11 cellular contexts compared by ENCODE assay signal in the genomic region with DNA sequence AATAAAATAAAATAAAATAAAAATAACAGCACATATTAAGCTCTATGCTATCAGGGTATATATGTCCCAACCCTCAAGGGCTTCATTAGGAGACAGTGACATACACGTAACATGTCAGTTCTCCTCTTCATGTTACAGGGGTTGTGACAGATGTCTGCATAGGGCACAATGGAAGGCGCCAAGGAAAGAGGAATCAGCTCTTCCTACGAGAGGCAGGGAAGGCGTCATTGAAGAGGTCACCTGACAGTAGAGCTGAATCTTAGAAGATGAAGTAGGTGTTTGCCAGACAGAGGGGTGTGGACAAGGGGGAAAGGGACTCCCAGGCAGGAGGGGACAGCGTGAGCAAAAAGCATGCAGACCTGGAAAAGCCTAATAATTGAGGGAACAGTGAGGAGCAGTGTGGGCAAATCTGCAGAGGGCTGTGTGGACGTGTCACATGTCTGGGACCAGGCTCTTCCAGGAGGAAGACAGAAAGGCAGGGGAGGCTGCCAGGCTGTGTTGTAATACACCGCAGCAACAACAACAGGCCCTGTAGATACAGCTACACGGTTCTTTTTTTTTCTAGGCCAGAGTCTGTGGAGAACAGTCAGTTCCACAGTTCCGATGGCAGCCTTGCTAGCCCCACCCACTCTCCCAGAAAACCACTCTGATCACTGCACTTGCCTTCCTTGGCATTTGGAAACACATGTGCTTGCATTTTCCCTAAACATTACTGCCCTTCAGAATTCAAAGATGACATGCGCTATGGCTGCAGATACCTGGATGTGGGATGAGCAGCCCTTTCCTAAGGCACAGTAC. TPM values are rescaled to one million over a fixed set of nuclear protein-coding genes. Genes with fewer than 3 reads are reported as not detected.
DNase-seq lines count a peak whose midpoint lies in the region; ATAC-seq and TF ChIP-seq lines count a peak whose summit lies in the region.
"Had no signal": no experiment of that assay in that cellular context is flagged by ENCODE, and none has a peak within 500 bp of the region (broad histone marks: within the 10 kb centered on the region; RNA-seq: fewer than 3 reads in every experiment).

No MANE protein-coding gene starts in this region.

- DNase-seq in AML-193 (lab: John Stamatoyannopoulos, UW) (peak; percentile 91), WTC11 (ENCODE audit: low spot score) (no peak), cardiac septum (ENCODE audit: low spot score) (peak; percentile 85), ovary (peak; percentile 77 to 95 (median 88)), HAP-1 (ENCODE audit: low spot score in 2 of 2) (no peak), LoVo (ENCODE audit: low spot score) (no peak), dedifferentiated amniotic fluid mesenchymal stem cell (ENCODE audit: extremely low spot score) (no peak)
- DNase-seq in activated CD8-positive, alpha-beta memory T cell treated with anti-CD3 and anti-CD28 coated beads, Interleukin-2, amount 50 U/mL, for 48 hours = no peak
- DNase-seq: CD8-positive, alpha-beta memory T cell; effector memory CD4-positive, alpha-beta T cell; Karpas-422 had no signal

- POLR2A ChIA-PET in WTC11 (lab: Charles Lee) = no interaction called here

- TF ChIP-seq POLR2A in ovary (IDR thresholded peaks at IDR 0.05) = no peak

- TF ChIP-seq CTCF in WTC11 (IDR thresholded peaks at IDR 0.05) (no peak), ovary (IDR thresholded peaks at IDR 0.05) (no peak)

- no peak overlapping the region for H3K27ac Mint-ChIP-seq in WTC11

- WGBS in ovary, 3 donors = 50 to 60% (median 57%) methylated on average over 10 of the region's 10 CpGs

- CTCF ChIA-PET in WTC11 (lab: Charles Lee) = interaction anchor here (3.0 kb wide), 1 partner anchor 46 kb away, joined by 10 read pairs; a partner anchor contains a TSS

- H3K9me3 ChIP-seq in ovary = no peaks in the 10 kb centered on the region
- H3K9me3 ChIP-seq in HAP-1 = no peaks in the 10 kb centered on the region; the same call in 1 of the 2 replicates

- in situ Hi-C loops in HAP-1 (cut with MboI; ENCODE audit: low sequenced_read_pairs) = no loop called here

- intact Hi-C loops in cardiac septum (cut with DNase I) = no loop called here
- intact Hi-C loops in ovary (cut with DNase I) = loop anchor here in 1 of 4 donors (5.0 kb wide), 1 partner anchor 36 kb away; no protein-coding TSS in a partner anchor

- H3K36me3 ChIP-seq in ovary (no peaks in the 10 kb centered on the region), HAP-1 (replicated peaks) (no peaks in the 10 kb centered on the region)

- peaks cover 20% of the 10 kb centered on the region for H3K4me1 Mint-ChIP-seq in WTC11

- H3K4me3 Mint-ChIP-seq in WTC11 = no peak overlapping the region

- H3K36me3 Mint-ChIP-seq in WTC11 = no peaks in the 10 kb centered on the region

- H3K4me3 ChIP-seq in ovary (no peak overlapping the region), HAP-1 (no peak overlapping the region)

- peak overlapping the region; percentile 58 to 68 for H3K27ac ChIP-seq in ovary

- ATAC-seq in WTC11 = no peak

- TF ChIP-seq EP300 in ovary (IDR thresholded peaks at IDR 0.05) = no peak

- H3K27me3 Mint-ChIP-seq in WTC11 (ENCODE audit: low read depth) = peaks cover 14% of the 10 kb centered on the region
- H3K27me3 Mint-ChIP-seq: CD8-positive, alpha-beta memory T cell had no signal

- no peaks in the 10 kb centered on the region for H3K27me3 ChIP-seq in ovary
- no peaks in the 10 kb centered on the region for H3K27me3 ChIP-seq in HAP-1 (ENCODE audit: low read depth)

- H3K4me1 ChIP-seq in ovary (ENCODE audit: insufficient read depth) = peaks cover 4% of the 10 kb centered on the region
- H3K4me1 ChIP-seq in HAP-1 = peaks cover 4% of the 10 kb centered on the region

- H3K9me3 Mint-ChIP-seq in WTC11 = peaks cover 3% of the 10 kb centered on the region; the same call in 1 of the 2 replicates
- H3K9me3 Mint-ChIP-seq: CD8-positive, alpha-beta memory T cell had no signal

TF ChIP-seq in WTC11, 78 proteins besides CTCF, POLR2A, EP300 and RAD21:
- TF ChIP-seq TEAD4 (CRISPR knock-in tag; IDR thresholded peaks at IDR 0.05) (no peak), HMGA2 (CRISPR knock-in tag; IDR thresholded peaks at IDR 0.05) (peak; percentile 61)

RNA-seq across cellular contexts. Expression of a gene that starts 2.5 kb away (rescaled TPM):
- total RNA-seq in WTC11 (2021) = 27.0 to 29.4 TPM (median 27.2 TPM) in 3 replicates
- 29.7 TPM for total RNA-seq in cardiac septum
- 100 to 1,000 TPM in 5 of 7 donors, 10 to 100 TPM in 2; 36.2 to 231 (median 142) TPM for total RNA-seq in ovary
- 100 to 1,000 TPM in 1 of 2 donors, 10 to 100 TPM in 1; 69.2 to 166 TPM for polyA plus RNA-seq in ovary

RNA-seq across cellular contexts. Expression of a gene that starts 45.6 kb away (rescaled TPM):
- 1.0 to 2.0 TPM (median 1.4 TPM) in 3 replicates for total RNA-seq in WTC11 (2021)
- 0.22 TPM for total RNA-seq in cardiac septum
- total RNA-seq in ovary = 1 to 10 TPM in 4 of 7 donors, under 1 TPM in 3; 0.34 to 1.9 (median 1.0) TPM
- polyA plus RNA-seq in ovary = 1 to 10 TPM in 1 of 2 donors, under 1 TPM in 1; 0.97 to 1.3 TPM

Comparison
In these comparisons a context has a peak if more than half of its experiments do, and no peak if none do; other contexts are left out.
1. DNase-seq: peak in AML-193 (2 of 2), cardiac septum (single experiment) and ovary (5 of 5); none in WTC11 (single experiment), HAP-1 (0 of 2), activated CD8-positive, alpha-beta memory T cell treated with anti-CD3 and anti-CD28 coated beads, Interleukin-2, amount 50 U/mL, for 48 hours (single experiment), LoVo (single experiment) and dedifferentiated amniotic fluid mesenchymal stem cell (single experiment).